11 cellular contexts compared by ENCODE assay signal in genomic region chr1:145751491-145752021, GRCh38. TPM values are rescaled to one million over a fixed set of nuclear protein-coding genes. Genes with fewer than 3 reads are reported as not detected.
DNase-seq lines count a peak whose midpoint lies in the region; ATAC-seq and TF ChIP-seq lines count a peak whose summit lies in the region.
"Had no signal": no experiment of that assay in that cellular context is flagged by ENCODE, and none has a peak within 500 bp of the region (broad histone marks: within the 10 kb centered on the region; RNA-seq: fewer than 3 reads in every experiment).

No MANE protein-coding gene starts in this region.

- peaks cover 25% of the 10 kb centered on the region for H3K36me3 Mint-ChIP-seq in natural killer cell treated with Interleukin-12 subunit alpha and Interleukin-12 subunit beta and Interleukin-15 and Interleukin-18, amount 100 ng/mL, for 72 hours

- no peak overlapping the region for H3K4me2 ChIP-seq in mesendoderm (ENCODE audit: low read length)

- H3K56ac ChIP-seq in mesendoderm (ENCODE audit: low read length): no peak overlapping the region

- peaks cover 51% of the 10 kb centered on the region for H3K36me3 ChIP-seq in cardiac muscle cell
- H3K36me3 ChIP-seq in heart left ventricle: peaks cover 0 to 100% (median 85%) of the 10 kb centered on the region in 9 donors
- H3K36me3 ChIP-seq in mesendoderm (ENCODE audit: control insufficient read depth, insufficient read depth, low read length): peaks cover 2% of the 10 kb centered on the region

- peaks cover 11% of the 10 kb centered on the region in 2 donors for H3K4me1 Mint-ChIP-seq in natural killer cell treated with Interleukin-12 subunit alpha and Interleukin-12 subunit beta and Interleukin-15 and Interleukin-18, amount 100 ng/mL, for 72 hours (ENCODE audit: low read depth in 2 of 2)

- no peak overlapping the region for H3K23ac ChIP-seq in mesendoderm (ENCODE audit: low read length)

- no peaks in the 10 kb centered on the region for H3K79me2 ChIP-seq in mesendoderm (ENCODE audit: control insufficient read depth, insufficient read depth, low read length)

- no peak overlapping the region for H3K4me3 Mint-ChIP-seq in natural killer cell treated with Interleukin-12 subunit alpha and Interleukin-12 subunit beta and Interleukin-15 and Interleukin-18, amount 100 ng/mL, for 72 hours
- H3K4me3 Mint-ChIP-seq: IgD-negative memory B cell had no signal

- no peak overlapping the region for H2BK120ac ChIP-seq in mesendoderm (ENCODE audit: low read depth, low read length)

- H3K27ac ChIP-seq in cardiac muscle cell (peak overlapping the region; percentile 34), heart left ventricle (peak overlapping the region in 1 of 12 donors; percentile 19), mesendoderm (ENCODE audit: low read depth, low read length) (no peak overlapping the region)

- H3K27me3 Mint-ChIP-seq in natural killer cell treated with Interleukin-12 subunit alpha and Interleukin-12 subunit beta and Interleukin-15 and Interleukin-18, amount 100 ng/mL, for 72 hours: no peaks in the 10 kb centered on the region
- H3K27me3 Mint-ChIP-seq: IgD-negative memory B cell had no signal

- H3K9me3 Mint-ChIP-seq in natural killer cell treated with Interleukin-12 subunit alpha and Interleukin-12 subunit beta and Interleukin-15 and Interleukin-18, amount 100 ng/mL, for 72 hours: no peaks in the 10 kb centered on the region
- H3K9me3 Mint-ChIP-seq: IgD-negative memory B cell had no signal

- peak overlapping the region; percentile 16 for H3K4ac ChIP-seq in mesendoderm (ENCODE audit: low read depth, low read length)

- H2AK5ac ChIP-seq in mesendoderm (ENCODE audit: low read length): no peak overlapping the region

- ATAC-seq in heart left ventricle (no peak), HG02884 (IDR thresholded peaks at IDR 0.05; ENCODE audit: unreplicated experiment) (no peak), HG03354 (IDR thresholded peaks at IDR 0.05; ENCODE audit: poor library complexity, severe bottlenecking, unreplicated experiment) (no peak)
- ATAC-seq in natural killer cell treated with Interleukin-12 subunit alpha and Interleukin-12 subunit beta and Interleukin-15 and Interleukin-18, amount 100 ng/mL, for 72 hours: no peak

- H4K8ac ChIP-seq in mesendoderm (ENCODE audit: low read depth, low read length): no peak overlapping the region

- no peak overlapping the region for H3K9ac ChIP-seq in mesendoderm (ENCODE audit: low read length)

- no peaks in the 10 kb centered on the region for H3K79me1 ChIP-seq in mesendoderm (ENCODE audit: low read length)

- H3K27ac Mint-ChIP-seq in natural killer cell treated with Interleukin-12 subunit alpha and Interleukin-12 subunit beta and Interleukin-15 and Interleukin-18, amount 100 ng/mL, for 72 hours: no peak overlapping the region

- TF ChIP-seq POLR2A in heart left ventricle (IDR thresholded peaks at IDR 0.05): no peak

- DNase-seq in cardiac muscle cell (ENCODE audit: low read depth in 1 of 2, low spot score in 1 of 2): peak in 1 of 2 donors; percentile 76
- no peak for DNase-seq in heart left ventricle
- peak; percentile 84 for DNase-seq in choroid plexus epithelial cell (ENCODE audit: low read depth)
- no peak for DNase-seq in mesendoderm
- DNase-seq in natural killer cell treated with Interleukin-12 subunit alpha and Interleukin-12 subunit beta and Interleukin-15 and Interleukin-18, amount 100 ng/mL, for 72 hours (ENCODE audit: low spot score): no peak
- DNase-seq in NCI-H2227 treated with DMSO at 0.1 percent for 48 hours (lab: John Stamatoyannopoulos, UW): no peak
- DNase-seq: BE2C had no signal

- no peak overlapping the region for H2BK15ac ChIP-seq in mesendoderm (replicated peaks; ENCODE audit: low read depth)

- no peak overlapping the region for H3K18ac ChIP-seq in mesendoderm (ENCODE audit: low read length)

- H2BK5ac ChIP-seq in mesendoderm (ENCODE audit: low read length): no peak overlapping the region

- H4K5ac ChIP-seq in mesendoderm (ENCODE audit: low read length): no peak overlapping the region

- intact Hi-C loops in heart left ventricle (cut with DNase I): loop anchor here in 2 of 10 donors (2.0 to 10.0 kb wide), 2 partner anchors 49 to 73 kb away; partner anchors contain the start of genes POLR3C (in 1 of the 2) and RNF115 (in 1 of the 2)

- 82 to 93% (median 90%) methylated on average over 4 of the region's 4 CpGs for WGBS in heart left ventricle, 4 donors
- no CpG with 5 or more reads among the region's 4 CpGs for WGBS in mesendoderm (ENCODE audit: extremely low coverage, insufficient coverage, low lambda C conversion rate)

- TF ChIP-seq CTCF in cardiac muscle cell (IDR thresholded peaks at IDR 0.05; ENCODE audit: low read depth, low read length) (no peak), heart left ventricle (IDR thresholded peaks at IDR 0.05) (no peak), choroid plexus epithelial cell (conservative IDR thresholded peaks at IDR 0.05; ENCODE audit: low read depth, low read length) (no peak)

- H3K4me1 ChIP-seq in cardiac muscle cell (ENCODE audit: low read depth): peaks cover 6% of the 10 kb centered on the region
- H3K4me1 ChIP-seq in heart left ventricle: peaks cover 0 to 8% (median 0%) of the 10 kb centered on the region in 12 donors
- H3K4me1 ChIP-seq in mesendoderm (ENCODE audit: control insufficient read depth, low read depth, low read length): no peaks in the 10 kb centered on the region
- H3K4me1 ChIP-seq: BE2C, HAP-1 had no signal

- no peaks in the 10 kb centered on the region for H3K9me3 ChIP-seq in cardiac muscle cell (ENCODE audit: low read depth)
- H3K9me3 ChIP-seq in heart left ventricle: no peaks in the 10 kb centered on the region
- H3K9me3 ChIP-seq: BE2C, HAP-1 had no signal

- H3K4me3 ChIP-seq in cardiac muscle cell (no peak overlapping the region), heart left ventricle (no peak overlapping the region), choroid plexus epithelial cell (ENCODE audit: low read depth, low read length) (no peak overlapping the region), mesendoderm (ENCODE audit: low read length) (no peak overlapping the region)
- H3K4me3 ChIP-seq: HAP-1 had no signal

- H3K27me3 ChIP-seq in cardiac muscle cell: no peaks in the 10 kb centered on the region
- no peaks in the 10 kb centered on the region for H3K27me3 ChIP-seq in heart left ventricle
- H3K27me3 ChIP-seq in mesendoderm (ENCODE audit: insufficient read depth, low read length, poor library complexity): no peaks in the 10 kb centered on the region
- H3K27me3 ChIP-seq: BE2C had no signal

RNA-seq across cellular contexts. Expression of gene CD160, which starts 32.3 kb away (rescaled TPM):
- not detected in 2 replicates for total RNA-seq in cardiac muscle cell
- 0.35 and 0.71 TPM in 2 replicates for polyA plus RNA-seq in cardiac muscle cell
- under 1 TPM in 2 of 9 donors, not detected in 7; 0.64 to 0.79 TPM for total RNA-seq in heart left ventricle
- polyA plus RNA-seq in heart left ventricle: not detected
- polyA plus RNA-seq in mesendoderm (2013, experiment 1 of 2): not detected
- not detected for polyA plus RNA-seq in mesendoderm (2013, experiment 2 of 2)
- total RNA-seq in natural killer cell treated with Interleukin-12 subunit alpha and Interleukin-12 subunit beta and Interleukin-15 and Interleukin-18, amount 100 ng/mL, for 72 hours: under 1 TPM; 0.31 to 0.33 TPM

RNA-seq across cellular contexts. Expression of gene PDZK1, which starts 44.4 kb away (rescaled TPM):
- total RNA-seq in cardiac muscle cell (0.18 TPM in 1 of 2 replicates, not detected in the other), heart left ventricle (under 1 TPM in 3 of 9 donors, not detected in 6; 0.20 to 0.25 (median 0.20) TPM)
- polyA plus RNA-seq in cardiac muscle cell (0.50 and 0.77 TPM in 2 replicates), heart left ventricle (under 1 TPM; 0.07 to 0.57 TPM)
- 0.27 TPM for polyA plus RNA-seq in mesendoderm (2013, experiment 1 of 2)
- 0.56 TPM for polyA plus RNA-seq in mesendoderm (2013, experiment 2 of 2)
- total RNA-seq in natural killer cell treated with Interleukin-12 subunit alpha and Interleukin-12 subunit beta and Interleukin-15 and Interleukin-18, amount 100 ng/mL, for 72 hours: under 1 TPM; 0.31 to 0.98 TPM
